Comparison of ENCODE assay signal across 25 cellular contexts in genomic region chr9:121656941-121657340, GRCh38. TPM values are rescaled to one million over a fixed set of nuclear protein-coding genes. Genes with fewer than 3 reads are reported as not detected.
DNase-seq lines count a peak whose midpoint lies in the region; ATAC-seq and TF ChIP-seq lines count a peak whose summit lies in the region.
"Had no signal": no experiment of that assay in that cellular context is flagged by ENCODE, and none has a peak within 500 bp of the region (broad histone marks: within the 10 kb centered on the region; RNA-seq: fewer than 3 reads in every experiment).

No MANE protein-coding gene starts in this region.

- H3K9me3 ChIP-seq in body of pancreas: no peaks in the 10 kb centered on the region
- H3K9me3 ChIP-seq in ascending aorta: no peaks in the 10 kb centered on the region
- no peaks in the 10 kb centered on the region for H3K9me3 ChIP-seq in mesenchymal stem cell (ENCODE audit: control insufficient read depth, low read length)
- H3K9me3 ChIP-seq: BLaER1, left lung had no signal

- H3K23ac ChIP-seq in mesenchymal stem cell (ENCODE audit: low read length in 2 of 2): no peak overlapping the region

- H3K79me1 ChIP-seq in mesenchymal stem cell (replicated peaks; ENCODE audit: low read length, poor library complexity, severe bottlenecking): peaks cover 50% of the 10 kb centered on the region

- no peak overlapping the region for H2BK5ac ChIP-seq in mesenchymal stem cell (ENCODE audit: low read depth, low read length, poor library complexity, severe bottlenecking)

- no peaks in the 10 kb centered on the region for H3K36me3 ChIP-seq in body of pancreas (replicated peaks in 1 of 2; ENCODE audit: insufficient read depth in 1 of 2, low read depth in 2 of 2)
- no peaks in the 10 kb centered on the region for H3K36me3 ChIP-seq in ascending aorta
- H3K36me3 ChIP-seq in mesenchymal stem cell (ENCODE audit: control insufficient read depth in 1 of 2, insufficient read depth in 2 of 2, low read depth in 1 of 2, low read length in 2 of 2): peaks cover 0 to 17% of the 10 kb centered on the region in 2 experiments
- H3K36me3 ChIP-seq: left lung had no signal

- 63 to 74% methylated on average over 1 to 4 of the region's 4 CpGs for WGBS in body of pancreas, 2 donors
- WGBS in mesenchymal stem cell: 85% methylated on average over 4 of the region's 4 CpGs

- peak overlapping the region; percentile 62 for H3K27ac Mint-ChIP-seq in endothelial cell (ENCODE audit: unreplicated experiment)
- H3K27ac Mint-ChIP-seq: activated CD4-positive, alpha-beta memory T cell treated with anti-CD3 and anti-CD28 coated beads for 36 hours; naive thymus-derived CD4-positive, alpha-beta T cell had no signal

- H3K4ac ChIP-seq in mesenchymal stem cell (ENCODE audit: low read depth in 1 of 2, low read length in 2 of 2): no peak overlapping the region

- H2BK12ac ChIP-seq in mesenchymal stem cell (ENCODE audit: low read length in 2 of 2): no peak overlapping the region

- no peak overlapping the region for H3K4me3 Mint-ChIP-seq in endothelial cell (ENCODE audit: unreplicated experiment)
- H3K4me3 Mint-ChIP-seq: activated CD4-positive, alpha-beta memory T cell treated with anti-CD3 and anti-CD28 coated beads for 36 hours; naive thymus-derived CD4-positive, alpha-beta T cell had no signal

- no peak for ATAC-seq in body of pancreas
- ATAC-seq in GM18498 (IDR thresholded peaks at IDR 0.05; ENCODE audit: unreplicated experiment): no peak
- ATAC-seq: activated CD4-positive, CD25-positive, alpha-beta regulatory T cell treated with anti-CD3 and anti-CD28 coated beads, Interleukin-2, amount 50 U/mL, for 24 hours; HCT116; left lung; naive thymus-derived CD4-positive, alpha-beta T cell had no signal

- no peaks in the 10 kb centered on the region for H3K27me3 ChIP-seq in body of pancreas
- no peaks in the 10 kb centered on the region for H3K27me3 ChIP-seq in ascending aorta
- peaks cover 0 to 77% of the 10 kb centered on the region in 2 experiments for H3K27me3 ChIP-seq in mesenchymal stem cell (ENCODE audit: control insufficient read depth in 1 of 2, insufficient read depth in 1 of 2, low read length in 2 of 2)

- H3K9me3 Mint-ChIP-seq in endothelial cell (ENCODE audit: unreplicated experiment): no peaks in the 10 kb centered on the region
- H3K9me3 Mint-ChIP-seq: activated CD4-positive, alpha-beta memory T cell treated with anti-CD3 and anti-CD28 coated beads for 36 hours had no signal

- intact Hi-C loops in body of pancreas (cut with DNase I) (loop anchor here (5.0 kb wide), 1 partner anchor 50 kb away; no protein-coding TSS in a partner anchor), posterior vena cava (cut with DNase I) (no loop called here), ascending aorta (cut with DNase I) (no loop called here)

- H3K4me1 Mint-ChIP-seq in endothelial cell (ENCODE audit: unreplicated experiment): peaks cover 61% of the 10 kb centered on the region

- peaks cover 6% of the 10 kb centered on the region for H3K27me3 Mint-ChIP-seq in endothelial cell (ENCODE audit: unreplicated experiment)

- H3K4me1 ChIP-seq in body of pancreas (peaks cover 60% of the 10 kb centered on the region), ascending aorta (peaks cover 3 to 17% of the 10 kb centered on the region in 2 donors), mesenchymal stem cell (ENCODE audit: control insufficient read depth, insufficient read depth, low read depth, low read length) (peaks cover 11% of the 10 kb centered on the region)

- no peak for TF ChIP-seq POLR2A in body of pancreas (IDR thresholded peaks at IDR 0.05)

- H2BK15ac ChIP-seq in mesenchymal stem cell (ENCODE audit: low read depth, poor library complexity, severe bottlenecking): no peak overlapping the region

- H3K4me2 ChIP-seq in mesenchymal stem cell (ENCODE audit: low read length, poor library complexity, severe bottlenecking): no peak overlapping the region

- no peak overlapping the region for H4K8ac ChIP-seq in mesenchymal stem cell (ENCODE audit: low read length)

- no peak for TF ChIP-seq CTCF in body of pancreas (IDR thresholded peaks at IDR 0.05)
- no peak for TF ChIP-seq CTCF in endothelial cell (IDR thresholded peaks at IDR 0.05; ENCODE audit: unreplicated experiment)
- TF ChIP-seq CTCF in ascending aorta (IDR thresholded peaks at IDR 0.05): no peak

- H2AFZ ChIP-seq in mesenchymal stem cell (ENCODE audit: low read depth, low read length): no peak overlapping the region

- no peak overlapping the region for H3K14ac ChIP-seq in mesenchymal stem cell (ENCODE audit: low read length in 2 of 2)

- H4K91ac ChIP-seq in mesenchymal stem cell (ENCODE audit: low read length): no peak overlapping the region

- H3K27ac ChIP-seq in body of pancreas (peak overlapping the region in 3 of 4 donors; percentile 37 to 67 (median 63)), temporal lobe (ENCODE audit: low read depth, low read length) (peak overlapping the region; percentile 41), ascending aorta (no peak overlapping the region), mesenchymal stem cell (ENCODE audit: low read length, poor library complexity, severe bottlenecking) (no peak overlapping the region)
- H3K27ac ChIP-seq: BLaER1 had no signal

- H3K9ac ChIP-seq in mesenchymal stem cell (ENCODE audit: low read length): no peak overlapping the region
- H3K9ac ChIP-seq: BLaER1 had no signal

- H3K18ac ChIP-seq in mesenchymal stem cell (ENCODE audit: low read depth in 1 of 2, low read length in 2 of 2): no peak overlapping the region

- H3K4me3 ChIP-seq in body of pancreas (no peak overlapping the region), ascending aorta (no peak overlapping the region), mesenchymal stem cell (ENCODE audit: insufficient read depth in 1 of 2, low read depth in 1 of 2, low read length in 2 of 2) (no peak overlapping the region)
- H3K4me3 ChIP-seq: BLaER1, left lung, skin epidermis had no signal

- H2AK5ac ChIP-seq in mesenchymal stem cell (ENCODE audit: low read length, severe bottlenecking): no peak overlapping the region

- DNase-seq in body of pancreas (no peak), endothelial cell (ENCODE audit: low spot score) (no peak), posterior vena cava (ENCODE audit: low spot score) (peak; percentile 59), ascending aorta (ENCODE audit: low spot score in 2 of 2) (no peak), mesenchymal stem cell (no peak)
- DNase-seq: activated CD4-positive, alpha-beta memory T cell treated with anti-CD3 and anti-CD28 coated beads for 36 hours; activated naive CD4-positive, alpha-beta T cell; effector CD4-positive, alpha-beta T cell; EL; Karpas-422; left lung; midbrain; naive thymus-derived CD4-positive, alpha-beta T cell; NCI-H2029; NCI-H226; NCI-H69; SHP77; stimulated activated naive CD4-positive, alpha-beta T cell treated with Interleukin-2 at 50 U/mL for 16 hours; T-helper 2 cell had no signal

- no peak overlapping the region for H2BK120ac ChIP-seq in mesenchymal stem cell (ENCODE audit: low read depth, low read length)

- H3K36me3 Mint-ChIP-seq in endothelial cell (ENCODE audit: low read depth, unreplicated experiment): peaks cover 8% of the 10 kb centered on the region
- H3K36me3 Mint-ChIP-seq: activated CD4-positive, alpha-beta memory T cell treated with anti-CD3 and anti-CD28 coated beads for 36 hours; naive thymus-derived CD4-positive, alpha-beta T cell had no signal

RNA-seq across cellular contexts. Expression of gene DAB2IP, which starts 5.5 kb away (rescaled TPM):
- total RNA-seq in body of pancreas: 10 to 100 TPM; 25.2 to 34.9 TPM
- 104 TPM for total RNA-seq in endothelial cell (ENCODE audit: unreplicated experiment)
- total RNA-seq in posterior vena cava: 10 to 100 TPM; 68.1 to 83.8 TPM
- total RNA-seq in temporal lobe: 16.5 TPM
- total RNA-seq in ascending aorta: 71.6 TPM
- 13.7 TPM for polyA plus RNA-seq in mesenchymal stem cell (2013, experiment 1 of 2)
- 12.0 TPM for polyA plus RNA-seq in mesenchymal stem cell (2013, experiment 2 of 2)
- total RNA-seq: activated CD4-positive, alpha-beta memory T cell treated with anti-CD3 and anti-CD28 coated beads for 36 hours had no signal
- polyA plus RNA-seq: naive thymus-derived CD4-positive, alpha-beta T cell had no signal

Comparison
In these comparisons a context has a peak if more than half of its experiments do, and no peak if none do; other contexts are left out.
1. H3K27ac ChIP-seq: peak in body of pancreas (3 of 4) and temporal lobe (single experiment); none in ascending aorta (0 of 2) and mesenchymal stem cell (single experiment).